In genomic region chr10:87546971-87547413, GRCh38 we compare ENCODE assay signal across 16 cellular contexts. TPM values are rescaled to one million over a fixed set of nuclear protein-coding genes. Genes with fewer than 3 reads are reported as not detected.
DNase-seq lines count a peak whose midpoint lies in the region; ATAC-seq and TF ChIP-seq lines count a peak whose summit lies in the region.
"Had no signal": no experiment of that assay in that cellular context is flagged by ENCODE, and none has a peak within 500 bp of the region (broad histone marks: within the 10 kb centered on the region; RNA-seq: fewer than 3 reads in every experiment).

No MANE protein-coding gene starts in this region.

- peaks cover 10% of the 10 kb centered on the region for H3K9me1 ChIP-seq in IMR-90 (ENCODE audit: insufficient read depth, low read length)

- H3K27ac ChIP-seq in ACC112 (ENCODE audit: low read depth, low read length): peak overlapping the region; percentile 90
- peak overlapping the region; percentile 29; the same call in 1 of the 2 replicates for H3K27ac ChIP-seq in IMR-90 (ENCODE audit: insufficient read depth, low read length)
- H3K27ac ChIP-seq: thyroid gland had no signal

- H2BK20ac ChIP-seq in IMR-90 (ENCODE audit: low read depth, low read length): peak overlapping the region; percentile 57

- H3K27me3 ChIP-seq in ACC112 (ENCODE audit: insufficient read depth, low read length) (no peaks in the 10 kb centered on the region), IMR-90 (ENCODE audit: control insufficient read depth, insufficient read depth, low read length) (no peaks in the 10 kb centered on the region)
- H3K27me3 ChIP-seq: thyroid gland had no signal

- no peak overlapping the region for H3K9ac ChIP-seq in IMR-90 (ENCODE audit: low read depth, low read length)

- H3K23ac ChIP-seq in IMR-90 (ENCODE audit: low read depth, low read length): no peak overlapping the region

- dilution Hi-C loops in IMR-90 (cut with HindIII; ENCODE audit: low sequenced_read_pairs, unreplicated experiment): no loop called here

- peaks cover 10% of the 10 kb centered on the region for H3K36me3 ChIP-seq in ACC112 (ENCODE audit: insufficient read depth, low read length)
- H3K36me3 ChIP-seq in IMR-90 (ENCODE audit: control insufficient read depth, insufficient read depth, low read length): peaks cover 8% of the 10 kb centered on the region

- H2AK9ac ChIP-seq in IMR-90 (replicated peaks; ENCODE audit: low read depth, low read length, poor library complexity): peak overlapping the region; percentile 62

- no peaks in the 10 kb centered on the region for H3K9me3 ChIP-seq in IMR-90 (ENCODE audit: control insufficient read depth, insufficient read depth, low read length)
- H3K9me3 ChIP-seq: thyroid gland had no signal

- H2BK15ac ChIP-seq in IMR-90 (ENCODE audit: low read depth, low read length): 0 out of 3 replicates have a peak overlapping the region, but pooled peaks have one; percentile 75

- H4K20me1 ChIP-seq in IMR-90 (ENCODE audit: insufficient read depth, low read length): peaks cover 3% of the 10 kb centered on the region; the same call in 1 of the 2 replicates

- POLR2A ChIA-PET in IMR-90 (lab: Charles Lee; ENCODE audit: unreplicated experiment): no interaction called here

- no peak for TF ChIP-seq POLR2A in IMR-90 (IDR thresholded peaks at IDR 0.05; ENCODE audit: low read depth, low read length)

- WGBS in IMR-90 (ENCODE audit: extremely low coverage in 2 of 2, insufficient read length in 1 of 2), 2 experiments: no CpG with 5 or more reads among the region's 2 CpGs

- intact Hi-C loops in IMR-90 (cut with micrococcal nuclease): no loop called here

- H3K4me1 ChIP-seq in ACC112 (ENCODE audit: control insufficient read depth, insufficient read depth, low read length, unreplicated experiment): peaks cover 66% of the 10 kb centered on the region
- H3K4me1 ChIP-seq in IMR-90 (ENCODE audit: control insufficient read depth, insufficient read depth, low read length): peaks cover 23% of the 10 kb centered on the region

- H3K79me1 ChIP-seq in IMR-90 (ENCODE audit: low read depth in 1 of 2, low read length in 2 of 2): peaks cover 22 to 55% of the 10 kb centered on the region in 2 experiments

- 0 out of 2 replicates have a peak overlapping the region, but pooled peaks have one; percentile 43 for H4K91ac ChIP-seq in IMR-90 (ENCODE audit: insufficient read depth, low read depth, low read length)

- H2AFZ ChIP-seq in ACC112 (ENCODE audit: low read length, unreplicated experiment) (no peak overlapping the region), IMR-90 (replicated peaks; ENCODE audit: low read length, poor library complexity) (no peak overlapping the region)

- H3K4me3 ChIP-seq in ACC112 (ENCODE audit: low read depth, low read length): peak overlapping the region; percentile 39; the same call in 1 of the 2 replicates
- no peak overlapping the region for H3K4me3 ChIP-seq in IMR-90 (ENCODE audit: insufficient read depth, low read depth, low read length)
- H3K4me3 ChIP-seq in cardiac fibroblast (replicated peaks in 1 of 2; ENCODE audit: low read depth in 2 of 2, low read length in 2 of 2): no peak overlapping the region
- H3K4me3 ChIP-seq: thyroid gland had no signal

- H3K79me2 ChIP-seq in ACC112 (ENCODE audit: control insufficient read depth, insufficient read depth, low read length, unreplicated experiment): peaks cover 5% of the 10 kb centered on the region

- no peak for TF ChIP-seq RAD21 in IMR-90 (IDR thresholded peaks at IDR 0.05; ENCODE audit: low read length)

- DNase-seq in IMR-90: no peak
- peak; percentile 58 to 72 for DNase-seq in cardiac fibroblast (ENCODE audit: low read depth in 2 of 2)
- no peak for DNase-seq in omental fat pad (ENCODE audit: low spot score)
- no peak for DNase-seq in NCI-H82 (lab: John Stamatoyannopoulos, UW)
- DNase-seq in NCI-H345 treated with DMSO at 0.1 percent for 48 hours (lab: John Stamatoyannopoulos, UW; ENCODE audit: unreplicated experiment): no peak
- DNase-seq in iPS-NIHi7 (ENCODE audit: extremely low spot score): no peak
- DNase-seq in DMS114 treated with DMSO at 0.1 percent for 48 hours (lab: John Stamatoyannopoulos, UW; ENCODE audit: unreplicated experiment): no peak
- DNase-seq: activated CD4-positive, CD25-positive, alpha-beta regulatory T cell treated with anti-CD3 and anti-CD28 coated beads, Interleukin-2, amount 50 U/mL, for 72 hours; activated naive CD4-positive, alpha-beta T cell; effector memory CD4-positive, alpha-beta T cell; KG1; NCI-H345; stimulated activated CD4-positive, alpha-beta T cell treated with anti-CD3 and anti-CD28 coated beads, Interleukin-4, amount 100 ng/mL, for 1 hour; stimulated activated CD8-positive, alpha-beta memory T cell treated with anti-CD3 and anti-CD28 coated beads, Interleukin-4, amount 100 ng/mL, for 48 hours had no signal

- no peak overlapping the region; the same call in 1 of the 2 replicates for H3K14ac ChIP-seq in IMR-90 (replicated peaks; ENCODE audit: low read depth, low read length)

- CTCF ChIA-PET in IMR-90 (lab: Yijun Ruan, JAX): no interaction called here

- H4K5ac ChIP-seq in IMR-90 (ENCODE audit: low read depth, low read length): peak overlapping the region; percentile 63

- H3K4ac ChIP-seq in IMR-90 (ENCODE audit: low read depth, low read length): peak overlapping the region; percentile 52

- H3K56ac ChIP-seq in IMR-90 (ENCODE audit: extremely low read depth, insufficient read depth, low read length): no peak overlapping the region

- peak overlapping the region; percentile 27; the same call in 1 of the 2 replicates for H2BK120ac ChIP-seq in IMR-90 (ENCODE audit: low read depth, low read length)

- no TSS peak for BruUV-seq in IMR-90 (replicated peaks; lab: Mats Ljungman, UMichigan)

- in situ Hi-C loops in IMR-90 (cut with MboI; ENCODE audit: low sequenced_read_pairs): loop anchor here (10.0 kb wide), 2 partner anchors 58 to 188 kb away; no protein-coding TSS in a partner anchor

- TF ChIP-seq CTCF in IMR-90 (conservative IDR thresholded peaks at IDR 0.05; ENCODE audit: low read depth, low read length): no peak
- no peak for TF ChIP-seq CTCF in cardiac fibroblast (IDR thresholded peaks at IDR 0.05; ENCODE audit: low read depth, low read length)
- no peak for TF ChIP-seq CTCF in omental fat pad (IDR thresholded peaks at IDR 0.05)

- ATAC-seq in IMR-90 (ENCODE audit: low read depth) (no peak), omental fat pad (ENCODE audit: low FRiP score) (peak; percentile 41)

- H2BK5ac ChIP-seq in IMR-90 (ENCODE audit: low read depth, low read length, poor library complexity, severe bottlenecking): peak overlapping the region; percentile 73

- peak overlapping the region; percentile 46; a peak in 3 of 4 replicates for H4K8ac ChIP-seq in IMR-90 (ENCODE audit: low read depth in 2 of 2, low read length in 2 of 2)

- H3K4me2 ChIP-seq in IMR-90 (ENCODE audit: low read depth, low read length): no peak overlapping the region

- peak overlapping the region; percentile 49 for H2AK5ac ChIP-seq in IMR-90 (ENCODE audit: low read depth, low read length)

- peak overlapping the region; percentile 62 for H3K18ac ChIP-seq in IMR-90 (ENCODE audit: low read depth, low read length)

TF ChIP-seq in IMR-90, 13 proteins besides CTCF, POLR2A, EP300 and RAD21:
- TF ChIP-seq CEBPB (IDR thresholded peaks at IDR 0.05; ENCODE audit: low read depth, low read length) (0 out of 2 replicates have a peak, but pooled peaks have one; percentile 18), RFX5 (IDR thresholded peaks at IDR 0.05; ENCODE audit: low read depth, low read length) (no peak)

RNA-seq across cellular contexts. Expression of gene MINPP1, which starts 42.3 kb away (rescaled TPM):
- total RNA-seq in IMR-90 (2012; rRNA removed): 11.7 and 16.9 TPM in 2 replicates
- 14.3 and 14.4 TPM in 2 replicates for polyA plus RNA-seq in IMR-90 (2012; rRNA removed)
- polyA plus RNA-seq in IMR-90 (2012; cell fraction: cytosol; rRNA removed): 7.3 and 12.3 TPM in 2 replicates
- 7.2 and 10.0 TPM in 2 replicates for polyA plus RNA-seq in IMR-90 (2012; cell fraction: nucleus; rRNA removed; ENCODE audit: low replicate concordance)
- 10 to 100 TPM in 3 of 4 donors, 1 to 10 TPM in 1; 9.4 to 20.5 (median 15.7) TPM for total RNA-seq in omental fat pad

Comparison
In these comparisons a context has a peak if more than half of its experiments do, and no peak if none do; other contexts are left out.
1. DNase-seq: peak in cardiac fibroblast (2 of 2); none in IMR-90 (single experiment), omental fat pad (single experiment), NCI-H82 (single experiment), NCI-H345 treated with DMSO at 0.1 percent for 48 hours (single experiment), iPS-NIHi7 (single experiment) and DMS114 treated with DMSO at 0.1 percent for 48 hours (single experiment).